ENCODE assay signal across 8 cellular contexts in the genomic region with DNA sequence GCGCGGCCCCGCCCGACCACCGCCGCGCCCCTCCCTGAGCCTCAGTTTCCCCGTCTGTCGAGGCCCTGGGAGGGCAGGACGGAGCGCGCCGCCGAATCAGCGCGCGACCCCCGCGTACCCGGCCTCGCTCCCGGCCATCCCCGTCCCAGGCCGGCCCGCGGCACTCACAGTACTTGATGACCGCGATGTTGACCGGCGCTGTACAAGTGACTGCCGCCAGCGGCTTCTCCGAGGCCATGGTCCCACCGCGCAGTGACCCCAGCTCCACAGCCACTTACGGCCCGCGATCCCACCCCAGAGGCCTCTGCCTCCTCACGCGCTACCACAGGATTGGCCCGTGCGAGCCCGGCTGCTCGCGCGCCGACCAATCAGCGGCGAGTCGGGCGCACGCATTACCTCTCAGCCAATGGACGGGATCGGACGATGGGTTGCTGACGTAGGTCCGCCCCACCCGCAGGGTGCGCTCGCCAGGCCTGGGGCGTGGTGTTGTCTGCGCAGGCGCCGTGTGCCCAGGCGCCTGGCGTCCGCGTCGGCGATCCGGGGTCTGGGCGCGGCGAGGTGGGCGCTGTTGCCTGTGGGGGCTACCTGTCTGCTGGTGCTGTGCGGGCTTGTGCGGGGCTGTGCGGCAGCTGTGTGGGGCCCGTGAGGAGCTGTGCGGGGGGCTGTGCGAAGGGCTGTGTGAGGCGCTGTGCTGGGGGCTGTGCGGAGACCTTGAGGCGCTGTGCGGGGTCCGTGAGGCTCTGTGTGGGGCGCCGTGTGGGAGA. TPM values are rescaled to one million over a fixed set of nuclear protein-coding genes. Genes with fewer than 3 reads are reported as not detected.
DNase-seq lines count a peak whose midpoint lies in the region; ATAC-seq and TF ChIP-seq lines count a peak whose summit lies in the region.

A gene with protein sequence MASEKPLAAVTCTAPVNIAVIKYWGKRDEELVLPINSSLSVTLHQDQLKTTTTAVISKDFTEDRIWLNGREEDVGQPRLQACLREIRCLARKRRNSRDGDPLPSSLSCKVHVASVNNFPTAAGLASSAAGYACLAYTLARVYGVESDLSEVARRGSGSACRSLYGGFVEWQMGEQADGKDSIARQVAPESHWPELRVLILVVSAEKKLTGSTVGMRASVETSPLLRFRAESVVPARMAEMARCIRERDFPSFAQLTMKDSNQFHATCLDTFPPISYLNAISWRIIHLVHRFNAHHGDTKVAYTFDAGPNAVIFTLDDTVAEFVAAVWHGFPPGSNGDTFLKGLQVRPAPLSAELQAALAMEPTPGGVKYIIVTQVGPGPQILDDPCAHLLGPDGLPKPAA (minus strand): TSS at position 249 of the 764 bp plus-strand sequence. CDS start 11 bp downstream, at position 238.

- H3K9me3 ChIP-seq in adipocyte (ENCODE audit: control insufficient read depth, low read length), result no peaks in the 10 kb centered on the region
- H3K9me3 ChIP-seq in cardiac muscle cell (ENCODE audit: low read depth), result no peaks in the 10 kb centered on the region
- peaks cover 2% of the 10 kb centered on the region for H3K9me3 ChIP-seq in trophoblast cell (ENCODE audit: insufficient read depth, low read depth, low read length)
- H3K9me3 ChIP-seq in transverse colon, result no peaks in the 10 kb centered on the region

- H3K4me3 ChIP-seq in adipocyte (ENCODE audit: low read length), result peak within 1 kb of the TSS; percentile 90
- H3K4me3 ChIP-seq in cardiac muscle cell, result peak within 1 kb of the TSS; percentile 82
- peak within 1 kb of the TSS; percentile 98 for H3K4me3 ChIP-seq in trophoblast cell (ENCODE audit: low read depth, low read length)
- H3K4me3 ChIP-seq in transverse colon, result peak within 1 kb of the TSS; percentile 55 to 94 (median 80)

- peak within 1 kb of the TSS; percentile 95 for H3K14ac ChIP-seq in trophoblast cell (ENCODE audit: low read length)

- peak within 1 kb of the TSS; percentile 95 for H3K4ac ChIP-seq in trophoblast cell (ENCODE audit: low read depth, low read length)

- peak within 1 kb of the TSS; percentile 67 for H2AFZ ChIP-seq in trophoblast cell (ENCODE audit: insufficient read depth, low read length, poor library complexity)

- peaks cover 16% of the 10 kb centered on the region for H3K79me1 ChIP-seq in trophoblast cell (ENCODE audit: low read length)

- H2AK5ac ChIP-seq in trophoblast cell (ENCODE audit: low read length), result peak within 1 kb of the TSS; percentile 67

- TF ChIP-seq EP300 in transverse colon (IDR thresholded peaks at IDR 0.05; ENCODE audit: low read depth), result no peak

- no peak within 1 kb of the TSS for H3K23ac ChIP-seq in trophoblast cell (ENCODE audit: low read length)

- peak within 1 kb of the TSS; percentile 98 for H4K91ac ChIP-seq in trophoblast cell (ENCODE audit: low read depth, low read length)

- H2BK12ac ChIP-seq in trophoblast cell (ENCODE audit: low read length), result peak within 1 kb of the TSS; percentile 39

- peak within 1 kb of the TSS; percentile 90 for H4K8ac ChIP-seq in trophoblast cell (ENCODE audit: low read depth, low read length)

- intact Hi-C loops in transverse colon (cut with DNase I; ENCODE audit: low total_unique reads), result no loop called here

- H3K4me2 ChIP-seq in trophoblast cell (ENCODE audit: low read length), result peak within 1 kb of the TSS; percentile 84

- TF ChIP-seq CTCF in GM12874 (IDR thresholded peaks at IDR 0.05; ENCODE audit: insufficient read depth, low read depth, low read length), result peak; percentile 19; the same call in 1 of the 2 replicates
- TF ChIP-seq CTCF in cardiac muscle cell (IDR thresholded peaks at IDR 0.05; ENCODE audit: low read depth, low read length), result no peak
- no peak for TF ChIP-seq CTCF in transverse colon (IDR thresholded peaks at IDR 0.05)

- H4K12ac ChIP-seq in trophoblast cell (ENCODE audit: low read depth, low read length), result peak within 1 kb of the TSS; percentile 81

- in situ Hi-C loops in transverse colon (cut with MboI; ENCODE audit: low pct_ligation_motif_present in 1 of 4, low pct_unique_long_range_greater_than_20kb in 1 of 4, low sequenced_read_pairs in 3 of 4), result no loop called here

- H3K9ac ChIP-seq in adipocyte (ENCODE audit: low read length) (peak within 1 kb of the TSS; percentile 99), trophoblast cell (ENCODE audit: low read length) (peak within 1 kb of the TSS; percentile 94)

- H3K79me2 ChIP-seq in trophoblast cell (ENCODE audit: control insufficient read depth, insufficient read depth, low read length, poor library complexity), result peaks cover 27% of the 10 kb centered on the region

- H3K27me3 ChIP-seq in adipocyte (replicated peaks; ENCODE audit: control insufficient read depth, insufficient read depth, low read length) (no peaks in the 10 kb centered on the region), cardiac muscle cell (no peaks in the 10 kb centered on the region), trophoblast cell (ENCODE audit: insufficient read depth, low read length) (no peaks in the 10 kb centered on the region), transverse colon (no peaks in the 10 kb centered on the region)

- DNase-seq in NCI-H1417 (lab: John Stamatoyannopoulos, UW) (peak; percentile 91 to 97 (median 92)), T follicular helper cell (ENCODE audit: low read depth) (peak; percentile 95), adipocyte (ENCODE audit: low read depth) (peak; percentile 99), cardiac muscle cell (ENCODE audit: low read depth in 1 of 2, low spot score in 1 of 2) (peak; percentile 98 to 99), trophoblast cell (peak; percentile 97 to 99), transverse colon (peak; percentile 98)

- H3K36me3 ChIP-seq in adipocyte (ENCODE audit: control insufficient read depth, insufficient read depth, low read length, severe bottlenecking) (peaks cover 18% of the 10 kb centered on the region), cardiac muscle cell (no peaks in the 10 kb centered on the region), trophoblast cell (ENCODE audit: control insufficient read depth in 1 of 2, insufficient read depth in 2 of 2, low read length in 2 of 2) (peaks cover 15 to 19% of the 10 kb centered on the region in 2 experiments), transverse colon (no peaks in the 10 kb centered on the region)

- WGBS in trophoblast cell (ENCODE audit: extremely low coverage, insufficient coverage, insufficient read length), result no CpG with 5 or more reads among the region's 88 CpGs
- 2% methylated on average over 48 of the region's 88 CpGs; no CpG with 5 or more reads in 1 of the 2 donors for WGBS in transverse colon (ENCODE audit: low coverage in 1 of 2), 2 donors

- H3K4me1 ChIP-seq in adipocyte (ENCODE audit: control insufficient read depth, insufficient read depth, low read length) (peaks cover 13% of the 10 kb centered on the region), cardiac muscle cell (ENCODE audit: low read depth) (peaks cover 4% of the 10 kb centered on the region), trophoblast cell (ENCODE audit: control insufficient read depth in 1 of 2, insufficient read depth in 2 of 2, low read length in 2 of 2) (peaks cover 5 to 15% of the 10 kb centered on the region in 2 experiments), transverse colon (peaks cover 0 to 25% (median 14%) of the 10 kb centered on the region in 4 donors)

- TF ChIP-seq POLR2A in transverse colon (IDR thresholded peaks at IDR 0.05), result peak; percentile 95

- peak within 1 kb of the TSS; percentile 96 for H3K18ac ChIP-seq in trophoblast cell (ENCODE audit: low read length)

- peak within 1 kb of the TSS; percentile 82 for H2BK120ac ChIP-seq in trophoblast cell (ENCODE audit: insufficient read depth, low read length, poor library complexity)

- peak; percentile 95 for ATAC-seq in HG02759 (IDR thresholded peaks at IDR 0.05; ENCODE audit: unreplicated experiment)

- H3K27ac ChIP-seq in cardiac muscle cell (peak within 1 kb of the TSS; percentile 81), trophoblast cell (ENCODE audit: low read depth, low read length) (peak within 1 kb of the TSS; percentile 84), transverse colon (peak within 1 kb of the TSS; percentile 84 to 94 (median 90))

- H2BK5ac ChIP-seq in trophoblast cell (ENCODE audit: low read depth, low read length, poor library complexity), result peak within 1 kb of the TSS; percentile 97

RNA-seq across cellular contexts. Expression of the gene that starts here (rescaled TPM):
- total RNA-seq in cardiac muscle cell (65.0 and 159 TPM in 2 replicates), transverse colon (10 to 100 TPM; 20.5 to 75.6 (median 47.3) TPM)
- 88.4 and 192 TPM in 2 replicates for polyA plus RNA-seq in cardiac muscle cell
- 102 and 109 TPM in 2 replicates for polyA plus RNA-seq in trophoblast cell (2013)

Comparison
In these comparisons a context has a peak if more than half of its experiments do, and no peak if none do; other contexts are left out.
1. Peak in every context shown above with its lines: DNase-seq, ATAC-seq, H3K4me3 ChIP-seq and H3K27ac ChIP-seq.